In genomic region chr14:68627868-68628604, GRCh38 we compare ENCODE assay signal across 8 cellular contexts.
DNase-seq lines count a peak whose midpoint lies in the region; ATAC-seq, FAIRE-seq and TF ChIP-seq lines count a peak whose summit lies in the region.

No MANE protein-coding gene starts in this region.

- H3K4me3 ChIP-seq in body of pancreas: no peak overlapping the region

- no peak for FAIRE-seq in D721Med (lab: Jason Lieb, UNC)

- intact Hi-C loops in body of pancreas (cut with DNase I) (no loop called here), left colon (cut with DNase I, micrococcal nuclease) (no loop called here)

- no peaks in the 10 kb centered on the region for H3K27me3 ChIP-seq in body of pancreas

- peak overlapping the region; percentile 79 to 98 (median 96) for H3K27ac ChIP-seq in body of pancreas

- peaks cover 57% of the 10 kb centered on the region for H3K4me1 ChIP-seq in body of pancreas

- TF ChIP-seq CTCF in body of pancreas (IDR thresholded peaks at IDR 0.05) (no peak), D721Med (IDR thresholded peaks at IDR 0.05; ENCODE audit: insufficient read depth, missing control alignments) (no peak)

- TF ChIP-seq POLR2A in body of pancreas (IDR thresholded peaks at IDR 0.05): peak in 2 of 3 donors; percentile 38 to 52

- 19 to 53% methylated on average over 13 to 37 of the region's 37 CpGs for WGBS in body of pancreas, 2 donors

- ATAC-seq in body of pancreas (peak; percentile 64), left colon (peak; percentile 83), GM21576 (IDR thresholded peaks at IDR 0.05; ENCODE audit: unreplicated experiment) (no peak), HG03432 (IDR thresholded peaks at IDR 0.05; ENCODE audit: unreplicated experiment) (no peak)

- no peaks in the 10 kb centered on the region for H3K9me3 ChIP-seq in body of pancreas

- DNase-seq in CD1c-positive myeloid dendritic cell (ENCODE audit: extremely low spot score): peak; percentile 23
- DNase-seq in T-helper 1 cell: peak; percentile 19 to 47 (median 31)
- peak; percentile 71 to 81 (median 76) for DNase-seq in body of pancreas
- DNase-seq in left colon: peak; percentile 58 to 84
- DNase-seq in stimulated activated CD4-positive, alpha-beta T cell treated with anti-CD3 and anti-CD28 coated beads, Interleukin-4, amount 100 ng/mL, for 1 hour: peak; percentile 74
- no peak for DNase-seq in D721Med (ENCODE audit: insufficient read length, low spot score)

- no peaks in the 10 kb centered on the region for H3K36me3 ChIP-seq in body of pancreas (replicated peaks in 1 of 2; ENCODE audit: insufficient read depth in 1 of 2, low read depth in 2 of 2)

Comparison
In these comparisons a context has a peak if more than half of its experiments do, and no peak if none do; other contexts are left out.
1. ATAC-seq: peak in body of pancreas (single experiment) and left colon (single experiment); none in GM21576 (single experiment) and HG03432 (single experiment).